In the genomic region with DNA sequence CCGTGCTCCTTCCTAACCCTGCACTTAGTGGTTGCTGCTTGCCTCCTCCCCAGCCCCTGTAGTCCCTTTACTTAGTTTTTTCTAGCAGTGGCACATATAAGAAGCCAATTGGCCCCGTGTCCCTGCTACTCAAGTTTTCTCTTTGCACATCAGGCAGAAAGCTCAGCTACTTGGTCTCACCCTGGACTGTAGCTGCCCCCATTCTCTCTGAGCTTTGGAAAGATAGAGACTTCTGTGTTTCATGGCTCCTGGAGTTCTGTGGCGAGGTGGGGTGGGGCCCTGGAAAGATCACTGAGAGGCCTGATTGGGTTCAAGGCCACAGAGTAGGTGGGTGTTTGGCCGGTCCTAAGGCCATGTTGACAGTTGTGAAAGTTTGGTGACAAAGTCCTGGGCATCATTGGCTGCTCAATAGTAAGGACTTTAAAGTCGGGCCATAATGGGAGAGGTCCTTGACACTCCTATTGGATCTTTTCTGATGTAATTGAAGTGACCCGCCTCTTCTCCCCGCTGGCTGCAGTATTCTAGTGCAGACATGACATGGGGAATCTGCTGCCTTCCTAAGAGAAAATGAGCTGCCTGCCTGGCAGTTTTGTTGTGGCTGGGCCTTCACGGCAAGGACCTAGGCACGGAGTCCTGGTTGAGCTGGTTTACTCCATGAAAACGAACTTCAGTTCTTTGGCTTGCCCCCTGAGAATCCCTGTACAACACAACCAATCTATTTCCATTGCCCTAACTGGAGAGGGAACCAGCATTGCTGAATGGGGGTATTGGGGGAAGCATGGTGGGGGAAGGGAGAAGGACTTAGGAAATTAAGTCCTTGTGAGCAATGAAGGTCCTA, we compare ENCODE assay signal across 18 cellular contexts. TPM values are rescaled to one million over a fixed set of nuclear protein-coding genes. Genes with fewer than 3 reads are reported as not detected.
DNase-seq lines count a peak whose midpoint lies in the region; ATAC-seq and TF ChIP-seq lines count a peak whose summit lies in the region.
"Had no signal": no experiment of that assay in that cellular context is flagged by ENCODE, and none has a peak within 500 bp of the region (broad histone marks: within the 10 kb centered on the region; RNA-seq: fewer than 3 reads in every experiment).

No MANE protein-coding gene starts in this region.

- H4K20me1 ChIP-seq in OCI-LY7 (ENCODE audit: insufficient read depth, low read length), result no peaks in the 10 kb centered on the region; the same call in 1 of the 2 replicates

- H3K4me2 ChIP-seq in OCI-LY7 (ENCODE audit: low read length), result no peak overlapping the region
- H3K4me2 ChIP-seq: BLaER1 treated with 17β-estradiol and CSF1 and Interleukin-3, amounts not matched to agents 10 nM and 100 nM had no signal

- H3K36me3 Mint-ChIP-seq in WTC11 (peaks cover 33% of the 10 kb centered on the region), HFFc6 (ENCODE audit: low read depth) (peaks cover 23% of the 10 kb centered on the region)

- intact Hi-C loops in OCI-LY7 (cut with micrococcal nuclease; ENCODE audit: unreplicated experiment), result no loop called here

- H3K27ac ChIP-seq in AG04450 (ENCODE audit: low read depth, low read length) (peak overlapping the region; percentile 21), neutrophil (peak overlapping the region; percentile 40), OCI-LY7 (ENCODE audit: low read depth, low read length, poor library complexity, severe bottlenecking) (no peak overlapping the region)
- H3K27ac ChIP-seq: BLaER1 treated with 17β-estradiol and CSF1 and Interleukin-3, amounts not matched to agents 10 nM and 100 nM; GM23248 had no signal

- no TSS peak for BruUV-seq in OCI-LY7 (replicated peaks; lab: Mats Ljungman, UMichigan)

- no peak overlapping the region for H3K4me3 Mint-ChIP-seq in WTC11
- H3K4me3 Mint-ChIP-seq in HFFc6, result no peak overlapping the region
- H3K4me3 Mint-ChIP-seq: CD4-positive, CD25-positive, alpha-beta regulatory T cell had no signal

- H3K4me1 ChIP-seq in neutrophil (ENCODE audit: control insufficient read depth in 1 of 2, insufficient read depth in 1 of 2, low read depth in 1 of 2, low read length in 1 of 2) (peaks cover 8 to 10% of the 10 kb centered on the region in 2 experiments), OCI-LY7 (ENCODE audit: insufficient read depth, low read length, poor library complexity, severe bottlenecking) (no peaks in the 10 kb centered on the region)

- H2AFZ ChIP-seq in OCI-LY7 (ENCODE audit: low read length), result no peak overlapping the region
- H2AFZ ChIP-seq: GM23248 had no signal

- H3K9me3 ChIP-seq in AG04450 (ENCODE audit: control insufficient read depth, insufficient read depth, low read length) (no peaks in the 10 kb centered on the region), neutrophil (no peaks in the 10 kb centered on the region), OCI-LY7 (ENCODE audit: low read length) (no peaks in the 10 kb centered on the region)
- H3K9me3 ChIP-seq: BLaER1 treated with 17β-estradiol and CSF1 and Interleukin-3, amounts not matched to agents 10 nM and 100 nM had no signal

- no peak for DNase-seq in AG04450 (ENCODE audit: low read depth, low spot score)
- no peak for DNase-seq in WTC11 (ENCODE audit: low spot score)
- peak; percentile 93 for DNase-seq in left lobe of liver (ENCODE audit: low spot score)
- DNase-seq in OCI-LY7 (ENCODE audit: low spot score), result no peak
- DNase-seq in retina, result no peak
- no peak for DNase-seq in HFFc6
- DNase-seq: 8988T; Calu3; CD4-positive, CD25-positive, alpha-beta regulatory T cell; DMS 273 treated with DMSO at 0.1 percent for 48 hours; GM23248; H7; IMR-90; KBM-7 had no signal

- H3K79me2 ChIP-seq in OCI-LY7 (ENCODE audit: insufficient read depth, low read depth, low read length), result no peaks in the 10 kb centered on the region

- H3K27me3 Mint-ChIP-seq in WTC11 (ENCODE audit: low read depth) (no peaks in the 10 kb centered on the region), HFFc6 (ENCODE audit: insufficient read depth) (peaks cover 2% of the 10 kb centered on the region)
- H3K27me3 Mint-ChIP-seq: CD4-positive, CD25-positive, alpha-beta regulatory T cell had no signal

- POLR2A ChIA-PET in AG04450 (lab: Yijun Ruan, JAX), result no interaction called here
- POLR2A ChIA-PET in WTC11 (lab: Charles Lee), result no interaction called here
- POLR2A ChIA-PET in OCI-LY7 (lab: Charles Lee), result interaction anchor here (0.6 kb wide), 1 partner anchor 84 kb away, joined by 3 read pairs; no protein-coding TSS in a partner anchor

- H3K9me2 ChIP-seq in OCI-LY7 (ENCODE audit: insufficient read depth, low read length), result no peaks in the 10 kb centered on the region

- H3K27me3 ChIP-seq in AG04450 (ENCODE audit: control insufficient read depth, insufficient read depth, low read length), result no peaks in the 10 kb centered on the region
- no peaks in the 10 kb centered on the region for H3K27me3 ChIP-seq in neutrophil
- H3K27me3 ChIP-seq: BLaER1 treated with 17β-estradiol and CSF1 and Interleukin-3, amounts not matched to agents 10 nM and 100 nM had no signal

- H3K4me3 ChIP-seq in AG04450 (ENCODE audit: low read depth, low read length) (no peak overlapping the region), neutrophil (ENCODE audit: low read depth in 1 of 2, low read length in 1 of 2) (no peak overlapping the region), OCI-LY7 (ENCODE audit: low read depth, low read length, poor library complexity, severe bottlenecking) (no peak overlapping the region)
- H3K4me3 ChIP-seq: BLaER1 treated with 17β-estradiol and CSF1 and Interleukin-3, amounts not matched to agents 10 nM and 100 nM; GM23248 had no signal

- ATAC-seq in WTC11, result no peak
- peak; percentile 82 for ATAC-seq in left lobe of liver
- ATAC-seq in HG03097 (IDR thresholded peaks at IDR 0.05; ENCODE audit: low FRiP score, unreplicated experiment), result no peak

- H3K9me3 Mint-ChIP-seq in WTC11, result no peaks in the 10 kb centered on the region
- no peaks in the 10 kb centered on the region for H3K9me3 Mint-ChIP-seq in HFFc6
- H3K9me3 Mint-ChIP-seq: CD4-positive, CD25-positive, alpha-beta regulatory T cell had no signal

- TF ChIP-seq CTCF in AG04450 (IDR thresholded peaks at IDR 0.05; ENCODE audit: low read depth, low read length) (no peak), WTC11 (IDR thresholded peaks at IDR 0.05) (no peak), neutrophil (IDR thresholded peaks at IDR 0.05) (no peak), OCI-LY7 (conservative IDR thresholded peaks at IDR 0.05; ENCODE audit: low read length) (no peak), HFFc6 (IDR thresholded peaks at IDR 0.05) (no peak)

- H3K4me1 Mint-ChIP-seq in WTC11 (no peaks in the 10 kb centered on the region), HFFc6 (ENCODE audit: low read depth) (no peaks in the 10 kb centered on the region)
- H3K4me1 Mint-ChIP-seq: CD4-positive, CD25-positive, alpha-beta regulatory T cell had no signal

- H3K36me3 ChIP-seq in neutrophil (peaks cover 28% of the 10 kb centered on the region), OCI-LY7 (ENCODE audit: insufficient read depth, low read length) (peaks cover 60% of the 10 kb centered on the region)

- CTCF ChIA-PET in AG04450 (lab: Charles Lee), result no interaction called here
- CTCF ChIA-PET in WTC11 (lab: Charles Lee), result interaction anchor here (1.0 kb wide), 1 partner anchor 92 kb away, joined by 3 read pairs; no protein-coding TSS in a partner anchor
- CTCF ChIA-PET in OCI-LY7 (lab: Charles Lee; ENCODE audit: unreplicated experiment), result interaction anchor here (0.6 kb wide), 1 partner anchor 24 kb away, joined by 3 read pairs; no protein-coding TSS in a partner anchor

- no peak overlapping the region for H3K27ac Mint-ChIP-seq in WTC11
- no peak overlapping the region for H3K27ac Mint-ChIP-seq in HFFc6

TF ChIP-seq in WTC11, 78 proteins besides CTCF, POLR2A, EP300 and RAD21:
- peak; percentile 98 for TF ChIP-seq GABPB1 (CRISPR knock-in tag; IDR thresholded peaks at IDR 0.05)
- no peak for TF ChIP-seq SMAD3 (CRISPR knock-in tag; IDR thresholded peaks at IDR 0.05; ENCODE audit: borderline replicate concordance)

RNA-seq across cellular contexts. Expression of a gene that starts 26.2 kb away (rescaled TPM):
- polyA plus RNA-seq in AG04450 (2011; rRNA removed), result 25.6 and 31.0 TPM in 2 replicates
- 12.6 and 17.7 TPM in 2 replicates for polyA minus RNA-seq in AG04450 (2011; rRNA and poly(A)+ RNA removed)
- total RNA-seq in WTC11 (2021) (5.6 to 9.3 TPM (median 8.1 TPM) in 3 replicates), left lobe of liver (263 TPM), OCI-LY7 (2022) (0.23 TPM in 1 of 2 replicates, not detected in the other)
- 0.15 TPM in 1 of 2 replicates, not detected in the other for total RNA-seq in OCI-LY7 (2014; rRNA removed; shearing (Covaris generic))
- total RNA-seq in HFFc6 (2021; fragmentation: NEBNext Ultra II Directional; extraction: Animal tissue kit (Norgen Biotek cat#: 25700)), result under 1 TPM in 4 of 6 experiments, not detected in 2; 0.18 to 0.26 (median 0.21) TPM
- total RNA-seq: CD4-positive, CD25-positive, alpha-beta regulatory T cell; HT1080 had no signal

RNA-seq across cellular contexts. Expression of a gene that starts 45.2 kb away (rescaled TPM):
- 16.3 and 18.0 TPM in 2 replicates for polyA plus RNA-seq in AG04450 (2011; rRNA removed)
- polyA minus RNA-seq in AG04450 (2011; rRNA and poly(A)+ RNA removed), result 34.9 and 43.2 TPM in 2 replicates
- total RNA-seq in WTC11 (2021) (73.7 to 87.4 TPM (median 77.1 TPM) in 3 replicates), left lobe of liver (7.4 TPM), OCI-LY7 (2022) (67.1 and 68.0 TPM in 2 replicates)
- total RNA-seq in OCI-LY7 (2014; rRNA removed; shearing (Covaris generic)), result 27.7 and 38.2 TPM in 2 replicates
- total RNA-seq in HFFc6 (2021; fragmentation: NEBNext Ultra II Directional; extraction: Animal tissue kit (Norgen Biotek cat#: 25700)), result 10 to 100 TPM; 16.1 to 19.6 (median 17.0) TPM

Comparison
In these comparisons a context has a peak if more than half of its experiments do, and no peak if none do; other contexts are left out.
1. RNA of a gene that starts 26.2 kb away (total RNA-seq): 263 TPM in left lobe of liver (single experiment); 5.6 to 9.3 TPM in WTC11, 0.15 to 0.23 TPM in OCI-LY7 and 0.18 to 0.26 TPM in HFFc6; every median in the first group is over 10 times any median in the second.